ENCODE assay signal across 16 cellular contexts in genomic region chr10:110808619-110809018, GRCh38.
DNase-seq lines count a peak whose midpoint lies in the region; ATAC-seq and TF ChIP-seq lines count a peak whose summit lies in the region.
"Had no signal": no experiment of that assay in that cellular context is flagged by ENCODE, and none has a peak within 500 bp of the region (broad histone marks: within the 10 kb centered on the region; RNA-seq: fewer than 3 reads in every experiment).

No MANE protein-coding gene starts in this region.

- H3K4me3 Mint-ChIP-seq in activated CD4-positive, alpha-beta T cell treated with anti-CD3 and anti-CD28 coated beads, Interleukin-2, amount 10 ng/mL, durations not matched to agents 7 days and 5 days, result no peak overlapping the region
- no peak overlapping the region for H3K4me3 Mint-ChIP-seq in naive thymus-derived CD8-positive, alpha-beta T cell
- no peak overlapping the region for H3K4me3 Mint-ChIP-seq in type B pancreatic cell
- no peak overlapping the region for H3K4me3 Mint-ChIP-seq in HFFc6
- no peak overlapping the region for H3K4me3 Mint-ChIP-seq in neural progenitor cell
- H3K4me3 Mint-ChIP-seq: CD14-positive monocyte had no signal

- CTCF ChIA-PET in activated CD4-positive, alpha-beta T cell treated with anti-CD3 and anti-CD28 coated beads, Interleukin-2, amount 10 ng/mL, durations not matched to agents 7 days and 5 days (lab: Charles Lee), result interaction anchor here (0.6 to 2.1 kb wide), 4 partner anchors 13 to 610 kb away, joined by 3 to 6 read pairs (median 4); no protein-coding TSS in a partner anchor

- no peaks in the 10 kb centered on the region for H3K27me3 ChIP-seq in colonic mucosa
- peaks cover 8% of the 10 kb centered on the region; the same call in 1 of the 2 replicates for H3K27me3 ChIP-seq in GM23248 (replicated peaks; ENCODE audit: insufficient read depth)
- H3K27me3 ChIP-seq in neural progenitor cell, result no peaks in the 10 kb centered on the region

- H3K27ac ChIP-seq in colonic mucosa (peak overlapping the region; percentile 34), GM23248 (no peak overlapping the region), neural progenitor cell (no peak overlapping the region)
- H3K27ac ChIP-seq: 22Rv1, HL-60 had no signal

- no peaks in the 10 kb centered on the region for H3K27me3 Mint-ChIP-seq in activated CD4-positive, alpha-beta T cell treated with anti-CD3 and anti-CD28 coated beads, Interleukin-2, amount 10 ng/mL, durations not matched to agents 7 days and 5 days
- H3K27me3 Mint-ChIP-seq in naive thymus-derived CD8-positive, alpha-beta T cell, result no peaks in the 10 kb centered on the region
- H3K27me3 Mint-ChIP-seq in type B pancreatic cell (no peaks in the 10 kb centered on the region), HFFc6 (ENCODE audit: insufficient read depth) (peaks cover 34% of the 10 kb centered on the region), neural progenitor cell (ENCODE audit: insufficient read depth, low read depth) (peaks cover 2% of the 10 kb centered on the region)
- H3K27me3 Mint-ChIP-seq: CD8-positive, alpha-beta memory T cell had no signal

- H3K27ac Mint-ChIP-seq in activated CD4-positive, alpha-beta T cell treated with anti-CD3 and anti-CD28 coated beads, Interleukin-2, amount 10 ng/mL, durations not matched to agents 7 days and 5 days, result peak overlapping the region; percentile 10
- peak overlapping the region in 8 of 10 donors; percentile 0 to 70 (median 16) for H3K27ac Mint-ChIP-seq in naive thymus-derived CD8-positive, alpha-beta T cell
- H3K27ac Mint-ChIP-seq in type B pancreatic cell, result peak overlapping the region; percentile 75
- H3K27ac Mint-ChIP-seq in HFFc6, result no peak overlapping the region
- no peak overlapping the region for H3K27ac Mint-ChIP-seq in neural progenitor cell
- H3K27ac Mint-ChIP-seq: CD14-positive monocyte had no signal

- TF ChIP-seq CTCF in colonic mucosa (IDR thresholded peaks at IDR 0.05) (no peak), type B pancreatic cell (conservative IDR thresholded peaks at IDR 0.05) (no peak), HFFc6 (IDR thresholded peaks at IDR 0.05) (no peak), neural progenitor cell (IDR thresholded peaks at IDR 0.05) (no peak)

- H3K9me3 Mint-ChIP-seq in activated CD4-positive, alpha-beta T cell treated with anti-CD3 and anti-CD28 coated beads, Interleukin-2, amount 10 ng/mL, durations not matched to agents 7 days and 5 days, result no peaks in the 10 kb centered on the region
- H3K9me3 Mint-ChIP-seq in naive thymus-derived CD8-positive, alpha-beta T cell, result no peaks in the 10 kb centered on the region
- H3K9me3 Mint-ChIP-seq in type B pancreatic cell (peaks cover 5% of the 10 kb centered on the region), HFFc6 (no peaks in the 10 kb centered on the region), neural progenitor cell (no peaks in the 10 kb centered on the region)
- H3K9me3 Mint-ChIP-seq: CD8-positive, alpha-beta memory T cell had no signal

- H3K36me3 ChIP-seq in colonic mucosa, result no peaks in the 10 kb centered on the region
- no peaks in the 10 kb centered on the region for H3K36me3 ChIP-seq in GM23248 (ENCODE audit: low read depth)
- no peaks in the 10 kb centered on the region for H3K36me3 ChIP-seq in neural progenitor cell

- H3K4me1 ChIP-seq in colonic mucosa (peaks cover under 1% of the 10 kb centered on the region), GM23248 (ENCODE audit: insufficient read depth) (peaks cover 5% of the 10 kb centered on the region; the same call in 1 of the 2 replicates), neural progenitor cell (no peaks in the 10 kb centered on the region)

- no peak for ATAC-seq in naive thymus-derived CD8-positive, alpha-beta T cell
- ATAC-seq: HCT116 had no signal

- H4K20me1 ChIP-seq in GM23248 (ENCODE audit: insufficient read depth) (no peaks in the 10 kb centered on the region), neural progenitor cell (ENCODE audit: low read depth) (no peaks in the 10 kb centered on the region)

- no peaks in the 10 kb centered on the region for H3K9me2 ChIP-seq in GM23248 (ENCODE audit: insufficient read depth)

- intact Hi-C loops in colonic mucosa (cut with DNase I), result no loop called here

- H3K4me2 ChIP-seq in GM23248 (ENCODE audit: unreplicated experiment) (no peak overlapping the region), neural progenitor cell (no peak overlapping the region)

- 55 to 67% methylated on average over 4 to 5 of the region's 5 CpGs for WGBS in GM23248 (ENCODE audit: low coverage in 1 of 2, low lambda C conversion rate in 2 of 2, missing lambda C conversion rate in 2 of 2), 2 experiments

- POLR2A ChIA-PET in activated CD4-positive, alpha-beta T cell treated with anti-CD3 and anti-CD28 coated beads, Interleukin-2, amount 10 ng/mL, durations not matched to agents 7 days and 5 days (lab: Charles Lee), result no interaction called here
- POLR2A ChIA-PET in naive thymus-derived CD8-positive, alpha-beta T cell (lab: Charles Lee), result no interaction called here

- H3K36me3 Mint-ChIP-seq in activated CD4-positive, alpha-beta T cell treated with anti-CD3 and anti-CD28 coated beads, Interleukin-2, amount 10 ng/mL, durations not matched to agents 7 days and 5 days (ENCODE audit: low read depth), result no peaks in the 10 kb centered on the region
- H3K36me3 Mint-ChIP-seq in naive thymus-derived CD8-positive, alpha-beta T cell, result no peaks in the 10 kb centered on the region
- H3K36me3 Mint-ChIP-seq in type B pancreatic cell (peaks cover 9% of the 10 kb centered on the region), HFFc6 (ENCODE audit: low read depth) (no peaks in the 10 kb centered on the region), neural progenitor cell (no peaks in the 10 kb centered on the region)
- H3K36me3 Mint-ChIP-seq: CD14-positive monocyte; CD8-positive, alpha-beta memory T cell had no signal

- DNase-seq in activated CD4-positive, alpha-beta T cell treated with anti-CD3 and anti-CD28 coated beads, Interleukin-2, amount 10 ng/mL, durations not matched to agents 7 days and 5 days, result no peak
- no peak for DNase-seq in activated CD4-positive, alpha-beta T cell treated with anti-CD3 and anti-CD28 coated beads for 1 hour
- DNase-seq in colonic mucosa (peak; percentile 60), type B pancreatic cell (ENCODE audit: extremely low spot score, unreplicated experiment) (no peak), GM23248 (no peak), HFFc6 (no peak), neural progenitor cell (ENCODE audit: low spot score) (no peak)
- no peak for DNase-seq in naive thymus-derived CD8-positive, alpha-beta T cell
- DNase-seq: Caco-2; CD8-positive, alpha-beta memory T cell; DND-41; GDM1 had no signal

- in situ Hi-C loops in GM23248 (cut with MboI), result no loop called here

- H3K9me3 ChIP-seq in colonic mucosa (no peaks in the 10 kb centered on the region), GM23248 (ENCODE audit: low read depth) (no peaks in the 10 kb centered on the region), neural progenitor cell (ENCODE audit: low read depth) (no peaks in the 10 kb centered on the region)
- H3K9me3 ChIP-seq: Caco-2 had no signal

- H3K79me2 ChIP-seq in GM23248 (ENCODE audit: insufficient read depth), result no peaks in the 10 kb centered on the region
- H3K79me2 ChIP-seq in neural progenitor cell (ENCODE audit: low read depth), result no peaks in the 10 kb centered on the region

- peaks cover 19% of the 10 kb centered on the region for H3K4me1 Mint-ChIP-seq in activated CD4-positive, alpha-beta T cell treated with anti-CD3 and anti-CD28 coated beads, Interleukin-2, amount 10 ng/mL, durations not matched to agents 7 days and 5 days
- peaks cover 19 to 34% (median 24%) of the 10 kb centered on the region in 4 donors for H3K4me1 Mint-ChIP-seq in naive thymus-derived CD8-positive, alpha-beta T cell
- H3K4me1 Mint-ChIP-seq in type B pancreatic cell (ENCODE audit: unreplicated experiment) (peaks cover 26% of the 10 kb centered on the region), HFFc6 (ENCODE audit: low read depth) (peaks cover 6% of the 10 kb centered on the region), neural progenitor cell (peaks cover 18% of the 10 kb centered on the region)

- H3K4me3 ChIP-seq in colonic mucosa, result no peak overlapping the region
- no peak overlapping the region for H3K4me3 ChIP-seq in GM23248
- no peak overlapping the region for H3K4me3 ChIP-seq in neural progenitor cell

- H3K9ac ChIP-seq in colonic mucosa (ENCODE audit: low read depth in 2 of 2, low read length in 2 of 2) (no peak overlapping the region), GM23248 (no peak overlapping the region), neural progenitor cell (no peak overlapping the region)

- H2AFZ ChIP-seq in GM23248 (no peak overlapping the region), neural progenitor cell (replicated peaks) (no peak overlapping the region)

- H3F3A ChIP-seq in GM23248 (ENCODE audit: insufficient read depth), result no peaks in the 10 kb centered on the region
- no peaks in the 10 kb centered on the region for H3F3A ChIP-seq in neural progenitor cell (ENCODE audit: low read depth)

Comparison
In these comparisons a context has a peak if more than half of its experiments do, and no peak if none do; other contexts are left out.
1. H3K27ac Mint-ChIP-seq: peak in activated CD4-positive, alpha-beta T cell treated with anti-CD3 and anti-CD28 coated beads, Interleukin-2, amount 10 ng/mL, durations not matched to agents 7 days and 5 days (single experiment), naive thymus-derived CD8-positive, alpha-beta T cell (8 of 10) and type B pancreatic cell (single experiment); none in HFFc6 (single experiment) and neural progenitor cell (single experiment).